Comparison of ENCODE assay signal across 2 cellular contexts in the genomic region with DNA sequence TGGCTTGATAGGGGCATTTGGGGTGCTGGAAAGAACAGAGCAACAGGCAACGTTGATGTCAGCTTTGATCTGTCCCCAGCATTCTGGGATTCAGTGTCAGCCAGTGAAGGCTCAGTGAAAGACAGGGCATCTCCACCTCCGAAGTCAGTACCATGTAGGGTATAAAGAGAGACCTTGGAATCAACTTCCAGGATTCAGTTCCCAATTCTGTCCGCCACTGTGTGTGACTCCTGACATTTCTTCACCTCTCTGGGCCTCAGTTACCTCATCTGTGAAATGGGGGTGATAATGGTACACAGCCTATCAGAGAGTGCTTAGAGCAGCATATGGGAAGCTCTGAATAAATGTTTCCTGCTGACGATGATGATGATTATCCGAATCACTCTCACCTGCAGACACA.
A peak's percentile ranks its signal among the peaks of the same experiment; 100 is the strongest.
TF ChIP-seq lines count a peak whose summit lies in the region.

No MANE protein-coding gene starts in this region.

TF ChIP-seq in IMR-90, 13 proteins besides CTCF, POLR2A, EP300 and RAD21:
- no peak for TF ChIP-seq FOS (IDR thresholded peaks at IDR 0.05; ENCODE audit: low read depth, low read length)
- no peak for TF ChIP-seq BHLHE40 (IDR thresholded peaks at IDR 0.05; ENCODE audit: low read depth, low read length)
- TF ChIP-seq RFX5 (IDR thresholded peaks at IDR 0.05; ENCODE audit: low read depth, low read length), result no peak
- no peak for TF ChIP-seq SMC3 (IDR thresholded peaks at IDR 0.05; ENCODE audit: low read depth, low read length)
- TF ChIP-seq NFE2L2 (IDR thresholded peaks at IDR 0.05; ENCODE audit: low read depth, low read length), result no peak
- TF ChIP-seq, protein P1, sequence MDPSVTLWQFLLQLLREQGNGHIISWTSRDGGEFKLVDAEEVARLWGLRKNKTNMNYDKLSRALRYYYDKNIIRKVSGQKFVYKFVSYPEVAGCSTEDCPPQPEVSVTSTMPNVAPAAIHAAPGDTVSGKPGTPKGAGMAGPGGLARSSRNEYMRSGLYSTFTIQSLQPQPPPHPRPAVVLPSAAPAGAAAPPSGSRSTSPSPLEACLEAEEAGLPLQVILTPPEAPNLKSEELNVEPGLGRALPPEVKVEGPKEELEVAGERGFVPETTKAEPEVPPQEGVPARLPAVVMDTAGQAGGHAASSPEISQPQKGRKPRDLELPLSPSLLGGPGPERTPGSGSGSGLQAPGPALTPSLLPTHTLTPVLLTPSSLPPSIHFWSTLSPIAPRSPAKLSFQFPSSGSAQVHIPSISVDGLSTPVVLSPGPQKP (IDR thresholded peaks at IDR 0.05; ENCODE audit: borderline replicate concordance, low read depth, low read length), result no peak
- TF ChIP-seq MXI1 (IDR thresholded peaks at IDR 0.05; ENCODE audit: borderline replicate concordance, low read depth, low read length), result no peak
- no peak for TF ChIP-seq MAZ (IDR thresholded peaks at IDR 0.05; ENCODE audit: borderline replicate concordance, low read depth, low read length)
- TF ChIP-seq, protein P2, sequence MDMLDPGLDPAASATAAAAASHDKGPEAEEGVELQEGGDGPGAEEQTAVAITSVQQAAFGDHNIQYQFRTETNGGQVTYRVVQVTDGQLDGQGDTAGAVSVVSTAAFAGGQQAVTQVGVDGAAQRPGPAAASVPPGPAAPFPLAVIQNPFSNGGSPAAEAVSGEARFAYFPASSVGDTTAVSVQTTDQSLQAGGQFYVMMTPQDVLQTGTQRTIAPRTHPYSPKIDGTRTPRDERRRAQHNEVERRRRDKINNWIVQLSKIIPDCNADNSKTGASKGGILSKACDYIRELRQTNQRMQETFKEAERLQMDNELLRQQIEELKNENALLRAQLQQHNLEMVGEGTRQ (IDR thresholded peaks at IDR 0.05; ENCODE audit: low read depth, low read length), result no peak
- TF ChIP-seq CHD1 (IDR thresholded peaks at IDR 0.05; ENCODE audit: low read depth, low read length), result no peak
- TF ChIP-seq MAFK (IDR thresholded peaks at IDR 0.05; ENCODE audit: low read depth, low read length), result no peak
- TF ChIP-seq RCOR1 (IDR thresholded peaks at IDR 0.05; ENCODE audit: insufficient replicate concordance, low read length), result no peak
- TF ChIP-seq CEBPB (IDR thresholded peaks at IDR 0.05; ENCODE audit: low read depth, low read length), result no peak

TF ChIP-seq in H1, 55 proteins besides CTCF, POLR2A, EP300 and RAD21:
- TF ChIP-seq SAP30 (IDR thresholded peaks at IDR 0.05; ENCODE audit: insufficient read depth, insufficient replicate concordance, low read length) (no peak), KDM1A (IDR thresholded peaks at IDR 0.05; ENCODE audit: borderline replicate concordance, low read length) (peak; percentile 68; the same call in 1 of the 2 replicates)
- TF ChIP-seq, protein P3, sequence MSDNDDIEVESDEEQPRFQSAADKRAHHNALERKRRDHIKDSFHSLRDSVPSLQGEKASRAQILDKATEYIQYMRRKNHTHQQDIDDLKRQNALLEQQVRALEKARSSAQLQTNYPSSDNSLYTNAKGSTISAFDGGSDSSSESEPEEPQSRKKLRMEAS (IDR thresholded peaks at IDR 0.05), result no peak
TF ChIP-seq in H1: peak in this region for 1.
